In the genomic region with DNA sequence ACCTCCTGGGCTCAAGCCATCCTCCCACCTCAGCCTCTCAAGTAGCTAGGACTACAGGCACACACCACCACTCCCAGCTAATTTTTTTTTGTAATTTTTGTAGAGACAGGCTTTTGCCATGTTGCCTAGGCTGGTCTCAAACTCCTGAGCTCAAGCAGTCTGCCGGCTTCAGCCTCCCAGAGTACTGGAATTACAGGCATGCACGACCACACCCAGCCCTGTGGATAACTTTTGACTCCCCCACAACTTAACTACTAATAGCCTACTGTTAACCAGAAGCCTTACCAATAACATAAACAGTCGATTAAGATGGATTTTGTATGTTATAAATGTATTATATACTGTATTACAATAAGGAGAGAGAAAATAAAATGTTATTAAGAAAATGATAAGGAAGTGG, we compare ENCODE assay signal across 7 cellular contexts. TPM values are rescaled to one million over a fixed set of nuclear protein-coding genes. Genes with fewer than 3 reads are reported as not detected.
A peak's percentile ranks its signal among the peaks of the same experiment; 100 is the strongest.
DNase-seq lines count a peak whose midpoint lies in the region; ATAC-seq and TF ChIP-seq lines count a peak whose summit lies in the region.
"Not testable (repeated sequence)": the region's sequence is repeated elsewhere in the genome, so short reads cannot be mapped to it uniquely, and the experiment has no call there.
"Had no signal": no experiment of that assay in that cellular context is flagged by ENCODE, and none has a peak within 500 bp of the region (broad histone marks: within the 10 kb centered on the region; RNA-seq: fewer than 3 reads in every experiment).

No MANE protein-coding gene starts in this region.

- peaks cover 33% of the 10 kb centered on the region for H3K4me1 ChIP-seq in RWPE2 (ENCODE audit: insufficient read depth, poor library complexity, severe bottlenecking)

- not testable (repeated sequence) for H3K4me3 ChIP-seq in RWPE2 (ENCODE audit: severe bottlenecking); fibroblast of pulmonary artery (replicated peaks; ENCODE audit: low read depth, low read length)

- not testable (repeated sequence) for TF ChIP-seq RAD21 in Ishikawa (IDR thresholded peaks at IDR 0.05; ENCODE audit: low read depth)

- H3K27me3 ChIP-seq in RWPE2 (ENCODE audit: insufficient read depth, poor library complexity, severe bottlenecking), result not testable (repeated sequence)

- not testable (repeated sequence) for H3K9me3 ChIP-seq in RWPE2 (ENCODE audit: severe bottlenecking)

- peak overlapping the region; percentile 17 for H3K27ac ChIP-seq in RWPE2 (ENCODE audit: poor library complexity, severe bottlenecking)

- not testable (repeated sequence) for ATAC-seq in RWPE2 (ENCODE audit: low read depth)

- peak; percentile 51 for DNase-seq in EH (ENCODE audit: low read depth)
- not testable (repeated sequence) for DNase-seq in RWPE2 (ENCODE audit: low spot score)
- DNase-seq in fibroblast of pulmonary artery (ENCODE audit: low read depth), result peak; percentile 20
- peak; percentile 11 for DNase-seq in kidney tubule cell (ENCODE audit: low spot score)
- DNase-seq in renal cortical epithelial cell (ENCODE audit: low read depth), result peak; percentile 51

- not testable (repeated sequence) for TF ChIP-seq CTCF in RWPE2 (IDR thresholded peaks at IDR 0.05; ENCODE audit: poor library complexity, severe bottlenecking); fibroblast of pulmonary artery (IDR thresholded peaks at IDR 0.05; ENCODE audit: low read length, missing control alignments)

- not testable (repeated sequence) for TF ChIP-seq EP300 in Ishikawa (IDR thresholded peaks at IDR 0.05; ENCODE audit: borderline replicate concordance)

- H3K36me3 ChIP-seq in RWPE2 (ENCODE audit: low read depth), result not testable (repeated sequence)

TF ChIP-seq in Ishikawa, 13 proteins besides CTCF, POLR2A, EP300 and RAD21:
- TF ChIP-seq TEAD4 (IDR thresholded peaks at IDR 0.05), result 0 out of 2 replicates have a peak, but pooled peaks have one; percentile 25

RNA-seq across cellular contexts. Expression of gene LDHD, which starts 25.0 kb away (rescaled TPM):
- 1.9 and 4.2 TPM in 2 replicates for total RNA-seq in renal cortical epithelial cell
- total RNA-seq: A673 had no signal

RNA-seq across cellular contexts. Expression of gene ZFP1, which starts 56.7 kb away (rescaled TPM):
- total RNA-seq in renal cortical epithelial cell, result 5.9 and 12.9 TPM in 2 replicates
